13 cellular contexts compared by ENCODE assay signal in the genomic region with DNA sequence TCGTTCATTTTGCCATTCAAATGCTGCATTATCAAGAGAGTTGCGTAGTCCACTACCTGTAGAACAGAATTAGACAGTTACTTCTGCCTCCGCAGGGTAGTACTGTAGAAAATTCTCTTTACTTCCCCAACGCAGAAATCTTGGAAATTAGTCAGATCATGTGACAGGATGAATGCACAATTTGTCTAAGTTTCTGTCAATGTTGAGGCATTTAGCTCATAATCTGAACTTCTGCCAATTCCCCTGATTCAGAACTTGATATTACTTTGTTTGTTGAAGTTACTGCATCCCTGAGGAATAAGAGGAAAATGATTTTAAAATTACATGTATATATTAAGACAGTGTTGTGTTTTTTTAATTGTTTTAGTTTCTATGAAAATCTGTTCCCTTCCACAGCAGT.
A peak's percentile ranks its signal among the peaks of the same experiment; 100 is the strongest.
DNase-seq lines count a peak whose midpoint lies in the region; ATAC-seq and TF ChIP-seq lines count a peak whose summit lies in the region.
"Had no signal": no experiment of that assay in that cellular context is flagged by ENCODE, and none has a peak within 500 bp of the region (broad histone marks: within the 10 kb centered on the region; RNA-seq: fewer than 3 reads in every experiment).

No MANE protein-coding gene starts in this region.

- no peak for TF ChIP-seq CTCF in right atrium auricular region (IDR thresholded peaks at IDR 0.05)
- no peak for TF ChIP-seq CTCF in body of pancreas (IDR thresholded peaks at IDR 0.05)
- no peak for TF ChIP-seq CTCF in WTC11 (IDR thresholded peaks at IDR 0.05)

- POLR2A ChIA-PET in WTC11 (lab: Charles Lee) = no interaction called here

- no peak overlapping the region for H3K27ac Mint-ChIP-seq in WTC11

- H3K27ac ChIP-seq in right atrium auricular region = peak overlapping the region in 1 of 2 donors; percentile 19
- H3K27ac ChIP-seq in body of pancreas = peak overlapping the region in 1 of 4 donors; percentile 28

- H3K27me3 Mint-ChIP-seq in WTC11 (ENCODE audit: low read depth) = no peaks in the 10 kb centered on the region

- H3K4me1 Mint-ChIP-seq in WTC11 = no peaks in the 10 kb centered on the region

- H3K4me3 Mint-ChIP-seq in WTC11 = no peak overlapping the region

- CTCF ChIA-PET in WTC11 (lab: Charles Lee) = no interaction called here

- ATAC-seq in Right ventricle myocardium superior (ENCODE audit: poor library complexity) = peak; percentile 34
- peak; percentile 28 for ATAC-seq in body of pancreas
- no peak for ATAC-seq in WTC11
- ATAC-seq: A549 had no signal

- peaks cover 10% of the 10 kb centered on the region for H3K9me3 Mint-ChIP-seq in WTC11

- H3K36me3 ChIP-seq in right atrium auricular region (no peaks in the 10 kb centered on the region), body of pancreas (replicated peaks in 1 of 2; ENCODE audit: insufficient read depth in 1 of 2, low read depth in 2 of 2) (no peaks in the 10 kb centered on the region)

- no peak overlapping the region for H3K4me3 ChIP-seq in right atrium auricular region
- H3K4me3 ChIP-seq in body of pancreas = no peak overlapping the region
- H3K4me3 ChIP-seq: A549 had no signal

- H3K36me3 Mint-ChIP-seq in WTC11 = peaks cover 11% of the 10 kb centered on the region

- WGBS in body of pancreas, 2 donors = 57 to 64% methylated on average over 4 of the region's 4 CpGs

- intact Hi-C loops in Right ventricle myocardium superior (cut with DNase I) = no loop called here
- intact Hi-C loops in body of pancreas (cut with DNase I) = no loop called here
- intact Hi-C loops in posterior cingulate gyrus (cut with DNase I) = no loop called here

- DNase-seq in Right ventricle myocardium superior = no peak
- DNase-seq in right atrium auricular region (ENCODE audit: low spot score) = no peak
- no peak for DNase-seq in body of pancreas
- DNase-seq in glomerular visceral epithelial cell (ENCODE audit: extremely low spot score) = peak; percentile 4
- peak; percentile 70 for DNase-seq in superior temporal gyrus (ENCODE audit: extremely low spot score)
- no peak for DNase-seq in WTC11 (ENCODE audit: low spot score)
- no peak for DNase-seq in T-helper 2 cell
- no peak for DNase-seq in posterior cingulate gyrus
- DNase-seq: caudate nucleus; GOT3; NCI-H748 treated with DMSO at 0.1 percent for 48 hours; stimulated activated CD4-positive, alpha-beta T cell treated with anti-CD3 and anti-CD28 coated beads, Interleukin-4, amount 100 ng/mL, for 4 hours had no signal

- no peak for TF ChIP-seq POLR2A in body of pancreas (IDR thresholded peaks at IDR 0.05)

- H3K4me1 ChIP-seq in right atrium auricular region = peaks cover 0 to 32% of the 10 kb centered on the region in 2 donors
- H3K4me1 ChIP-seq in body of pancreas = peaks cover 27% of the 10 kb centered on the region

- no peaks in the 10 kb centered on the region for H3K9me3 ChIP-seq in right atrium auricular region
- H3K9me3 ChIP-seq in body of pancreas = no peaks in the 10 kb centered on the region
- H3K9me3 ChIP-seq: A549 had no signal

- no peaks in the 10 kb centered on the region for H3K27me3 ChIP-seq in right atrium auricular region
- no peaks in the 10 kb centered on the region for H3K27me3 ChIP-seq in body of pancreas

TF ChIP-seq in WTC11, 78 proteins besides CTCF, POLR2A, EP300 and RAD21:
- TF ChIP-seq ZBTB21 (CRISPR knock-in tag; IDR thresholded peaks at IDR 0.05; ENCODE audit: borderline replicate concordance) = no peak
- TF ChIP-seq ETV6 (CRISPR knock-in tag; IDR thresholded peaks at IDR 0.05) = no peak
- no peak for TF ChIP-seq JUN (CRISPR knock-in tag; IDR thresholded peaks at IDR 0.05)
- no peak for TF ChIP-seq SMAD3 (CRISPR knock-in tag; IDR thresholded peaks at IDR 0.05; ENCODE audit: borderline replicate concordance)
- TF ChIP-seq ZNF232 (CRISPR knock-in tag; IDR thresholded peaks at IDR 0.05) = no peak
- no peak for TF ChIP-seq ZNF512 (CRISPR knock-in tag; IDR thresholded peaks at IDR 0.05; ENCODE audit: borderline replicate concordance)
- TF ChIP-seq ZNF263 (CRISPR knock-in tag; IDR thresholded peaks at IDR 0.05; ENCODE audit: low read depth) = no peak
- no peak for TF ChIP-seq SOX15 (CRISPR knock-in tag; IDR thresholded peaks at IDR 0.05)
- TF ChIP-seq ZNF532 (CRISPR knock-in tag; IDR thresholded peaks at IDR 0.05; ENCODE audit: borderline replicate concordance) = no peak
- TF ChIP-seq NFE2L1 (CRISPR knock-in tag; IDR thresholded peaks at IDR 0.05) = no peak
- TF ChIP-seq, protein P1, sequence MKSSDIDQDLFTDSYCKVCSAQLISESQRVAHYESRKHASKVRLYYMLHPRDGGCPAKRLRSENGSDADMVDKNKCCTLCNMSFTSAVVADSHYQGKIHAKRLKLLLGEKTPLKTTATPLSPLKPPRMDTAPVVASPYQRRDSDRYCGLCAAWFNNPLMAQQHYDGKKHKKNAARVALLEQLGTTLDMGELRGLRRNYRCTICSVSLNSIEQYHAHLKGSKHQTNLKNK (CRISPR knock-in tag; IDR thresholded peaks at IDR 0.05) = no peak
- TF ChIP-seq RELA (CRISPR knock-in tag; IDR thresholded peaks at IDR 0.05; ENCODE audit: borderline replicate concordance) = no peak

Comparison
In these comparisons a context has a peak if more than half of its experiments do, and no peak if none do; other contexts are left out.
1. DNase-seq: peak in glomerular visceral epithelial cell (single experiment) and superior temporal gyrus (single experiment); none in Right ventricle myocardium superior (single experiment), right atrium auricular region (single experiment), body of pancreas (0 of 4), WTC11 (single experiment), T-helper 2 cell (0 of 5) and posterior cingulate gyrus (0 of 10).